Comparison of ENCODE assay signal across 16 cellular contexts in the genomic region with DNA sequence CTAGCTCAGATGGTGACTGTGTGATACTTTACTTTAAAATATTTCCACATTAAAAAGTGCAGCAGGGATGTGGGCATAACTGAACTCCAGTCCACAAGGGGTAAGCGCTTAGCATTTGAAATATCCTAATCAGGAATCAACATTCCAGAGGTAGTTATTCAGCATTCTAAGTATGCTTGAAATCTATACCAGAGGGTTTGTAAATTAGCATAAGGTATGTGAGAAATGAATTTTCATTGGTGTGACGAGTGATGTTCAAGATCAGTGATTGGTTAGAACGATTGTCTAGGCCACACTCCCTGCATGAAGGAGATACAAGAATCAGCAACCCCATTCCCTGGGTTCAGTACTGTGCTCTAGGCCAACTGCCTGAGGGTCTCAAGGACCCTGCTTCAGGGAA. TPM values are rescaled to one million over a fixed set of nuclear protein-coding genes. Genes with fewer than 3 reads are reported as not detected.
DNase-seq lines count a peak whose midpoint lies in the region; ATAC-seq and TF ChIP-seq lines count a peak whose summit lies in the region.
"Had no signal": no experiment of that assay in that cellular context is flagged by ENCODE, and none has a peak within 500 bp of the region (broad histone marks: within the 10 kb centered on the region; RNA-seq: fewer than 3 reads in every experiment).

No MANE protein-coding gene starts in this region.

- no peaks in the 10 kb centered on the region for H3K9me2 ChIP-seq in MM.1S (replicated peaks; ENCODE audit: insufficient read depth, low read length)

- H3K27me3 Mint-ChIP-seq in activated CD4-positive, alpha-beta T cell treated with anti-CD3 and anti-CD28 coated beads, Interleukin-2, amount 10 ng/mL, durations not matched to agents 24 days and 14 days: peaks cover 2% of the 10 kb centered on the region

- no peak overlapping the region for H2AFZ ChIP-seq in MM.1S (ENCODE audit: low read length)

- no peaks in the 10 kb centered on the region for H3K27me3 ChIP-seq in upper lobe of right lung
- no peaks in the 10 kb centered on the region for H3K27me3 ChIP-seq in MM.1S (replicated peaks; ENCODE audit: insufficient read depth, low read length)

- no peaks in the 10 kb centered on the region for H4K20me1 ChIP-seq in MM.1S (ENCODE audit: insufficient read depth, low read length)

- H3K4me2 ChIP-seq in MM.1S (ENCODE audit: low read depth, low read length): no peak overlapping the region

- no peaks in the 10 kb centered on the region for H3K36me3 Mint-ChIP-seq in activated CD4-positive, alpha-beta T cell treated with anti-CD3 and anti-CD28 coated beads, Interleukin-2, amount 10 ng/mL, durations not matched to agents 24 days and 14 days (ENCODE audit: low read depth)
- H3K36me3 Mint-ChIP-seq: CD14-positive monocyte had no signal

- no peaks in the 10 kb centered on the region for H3K9me3 ChIP-seq in upper lobe of right lung
- H3K9me3 ChIP-seq in MM.1S (replicated peaks; ENCODE audit: insufficient read depth, low read length): no peaks in the 10 kb centered on the region

- H3K9me3 Mint-ChIP-seq in activated CD4-positive, alpha-beta T cell treated with anti-CD3 and anti-CD28 coated beads, Interleukin-2, amount 10 ng/mL, durations not matched to agents 24 days and 14 days: no peaks in the 10 kb centered on the region

- H3K4me1 Mint-ChIP-seq in activated CD4-positive, alpha-beta T cell treated with anti-CD3 and anti-CD28 coated beads, Interleukin-2, amount 10 ng/mL, durations not matched to agents 24 days and 14 days: no peaks in the 10 kb centered on the region
- H3K4me1 Mint-ChIP-seq: CD14-positive monocyte had no signal

- DNase-seq in EH (ENCODE audit: low read depth) (peak; percentile 2), amniotic epithelial cell (ENCODE audit: low read depth) (peak; percentile 3), left kidney (ENCODE audit: low read depth, low spot score) (peak; percentile 9), upper lobe of right lung (no peak), left colon (no peak), MM.1S (no peak)
- no peak for DNase-seq in activated CD4-positive, alpha-beta T cell treated with anti-CD3 and anti-CD28 coated beads, Interleukin-2, amount 10 ng/mL, durations not matched to agents 24 days and 14 days
- DNase-seq: DMS79 treated with DMSO at 0.1 percent for 48 hours, GF-D8, KBM-7, NCI-H187, NCI-H2107, NCI-H345, NCI-H526 had no signal

- H3K79me2 ChIP-seq in MM.1S (ENCODE audit: low read length): no peaks in the 10 kb centered on the region

- H3K4me3 ChIP-seq in upper lobe of right lung (no peak overlapping the region), MM.1S (ENCODE audit: low read length) (no peak overlapping the region)
- H3K4me3 ChIP-seq: GM12878 had no signal

- H3K36me3 ChIP-seq in upper lobe of right lung (no peaks in the 10 kb centered on the region), MM.1S (replicated peaks; ENCODE audit: insufficient read depth, low read length) (no peaks in the 10 kb centered on the region)

- H3K4me3 Mint-ChIP-seq in activated CD4-positive, alpha-beta T cell treated with anti-CD3 and anti-CD28 coated beads, Interleukin-2, amount 10 ng/mL, durations not matched to agents 24 days and 14 days: no peak overlapping the region
- H3K4me3 Mint-ChIP-seq: CD14-positive monocyte had no signal

- H3F3A ChIP-seq in MM.1S (ENCODE audit: insufficient read depth, low read length): no peaks in the 10 kb centered on the region

- no peaks in the 10 kb centered on the region for H3K4me1 ChIP-seq in upper lobe of right lung
- no peaks in the 10 kb centered on the region for H3K4me1 ChIP-seq in MM.1S (ENCODE audit: low read length)

- intact Hi-C loops in upper lobe of right lung (cut with DNase I) (no loop called here), left colon (cut with DNase I, micrococcal nuclease) (no loop called here)
- intact Hi-C loops in activated CD4-positive, alpha-beta T cell treated with anti-CD3 and anti-CD28 coated beads, Interleukin-2, amount 10 ng/mL, durations not matched to agents 24 days and 14 days (cut with micrococcal nuclease): no loop called here

- ATAC-seq in upper lobe of right lung: peak; percentile 39
- ATAC-seq in left colon: no peak
- ATAC-seq: GM12878 had no signal

- no peak overlapping the region for H3K27ac ChIP-seq in upper lobe of right lung
- no peak overlapping the region for H3K27ac ChIP-seq in MM.1S (ENCODE audit: low read length)

- no peak for TF ChIP-seq CTCF in upper lobe of right lung (IDR thresholded peaks at IDR 0.05)
- TF ChIP-seq CTCF in MM.1S (IDR thresholded peaks at IDR 0.05; ENCODE audit: low read length): no peak

- no peak overlapping the region for H3K9ac ChIP-seq in MM.1S (ENCODE audit: low read length)

- no peak overlapping the region for H3K27ac Mint-ChIP-seq in activated CD4-positive, alpha-beta T cell treated with anti-CD3 and anti-CD28 coated beads, Interleukin-2, amount 10 ng/mL, durations not matched to agents 24 days and 14 days
- H3K27ac Mint-ChIP-seq: CD14-positive monocyte had no signal

RNA-seq across cellular contexts. Expression of a gene that starts 42.6 kb away (rescaled TPM):
- total RNA-seq in upper lobe of right lung: 7.0 TPM
- 1 to 10 TPM in 1 of 2 donors, under 1 TPM in 1; 0.12 to 1.6 TPM for total RNA-seq in left colon
- total RNA-seq in activated CD4-positive, alpha-beta T cell treated with anti-CD3 and anti-CD28 coated beads, Interleukin-2, amount 10 ng/mL, durations not matched to agents 24 days and 14 days: not detected in 2 replicates

Comparison
In these comparisons a context has a peak if more than half of its experiments do, and no peak if none do; other contexts are left out.
1. DNase-seq: peak in EH (single experiment), amniotic epithelial cell (single experiment) and left kidney (single experiment); none in upper lobe of right lung (single experiment), left colon (0 of 2), MM.1S (single experiment) and activated CD4-positive, alpha-beta T cell treated with anti-CD3 and anti-CD28 coated beads, Interleukin-2, amount 10 ng/mL, durations not matched to agents 24 days and 14 days (single experiment).